ENCODE assay signal across 1 cellular context in the genomic region with DNA sequence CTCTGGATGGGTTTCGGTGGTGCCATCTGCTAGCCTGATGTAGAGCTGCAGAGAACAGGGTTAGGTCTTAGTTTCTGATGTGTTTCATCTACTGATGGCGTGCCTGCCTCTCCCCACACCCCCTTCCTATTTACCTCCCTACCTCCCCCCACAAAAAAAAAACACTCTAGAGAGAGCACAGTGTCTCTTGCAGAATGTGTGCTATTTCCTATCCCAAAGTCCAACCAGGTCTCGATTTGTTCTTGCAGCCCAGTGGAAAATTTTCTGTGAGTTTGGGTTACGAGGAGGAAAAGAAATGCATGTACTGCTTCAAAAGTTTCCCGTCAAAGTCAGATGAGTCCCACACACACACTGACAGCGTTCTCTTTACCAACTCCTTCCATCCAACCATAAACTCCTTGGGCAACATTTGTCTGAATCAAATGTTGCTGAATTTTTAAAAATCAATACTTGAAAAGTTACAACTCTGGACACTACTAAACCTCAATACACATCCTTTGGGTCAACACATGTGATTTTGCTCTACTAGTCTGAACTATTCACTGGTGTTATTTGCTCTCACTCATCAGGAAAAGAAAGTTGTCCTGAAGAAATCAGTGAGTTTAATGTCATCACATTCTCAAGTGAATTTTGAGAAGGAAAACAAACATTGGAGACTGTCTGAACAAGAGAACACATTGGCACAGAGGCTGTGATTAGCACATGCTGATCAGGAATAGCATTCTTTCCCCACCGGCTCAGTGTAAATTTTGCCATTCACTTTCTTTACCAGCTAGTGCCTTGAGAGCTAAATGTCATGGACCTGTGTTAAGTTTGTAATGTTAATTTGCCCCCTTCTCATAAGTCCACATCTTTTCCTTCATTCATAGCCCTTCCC.
A peak's percentile ranks its signal among the peaks of the same experiment; 100 is the strongest.
TF ChIP-seq lines count a peak whose summit lies in the region.

No MANE protein-coding gene starts in this region.

TF ChIP-seq in HepG2, 621 proteins besides CTCF, POLR2A, EP300 and RAD21 (continued from another document and continues in another):
- TF ChIP-seq ZNF460 (CRISPR knock-in tag; IDR thresholded peaks at IDR 0.05; ENCODE audit: borderline replicate concordance) (no peak), HDAC1 (CRISPR knock-in tag; IDR thresholded peaks at IDR 0.05) (peak; percentile 46; the same call in 1 of the 2 replicates), SNAI1 (CRISPR knock-in tag; IDR thresholded peaks at IDR 0.05; ENCODE audit: borderline replicate concordance) (no peak), ZBTB20 (CRISPR knock-in tag; IDR thresholded peaks at IDR 0.05; ENCODE audit: borderline replicate concordance, low read depth) (no peak), ZNF713 (CRISPR knock-in tag; IDR thresholded peaks at IDR 0.05) (no peak), ZBTB7A (CRISPR knock-in tag; IDR thresholded peaks at IDR 0.05) (no peak), ATF1 (CRISPR knock-in tag; IDR thresholded peaks at IDR 0.05) (peak; percentile 37), PLRG1 (conservative IDR thresholded peaks at IDR 0.05) (no peak), ASH2L (IDR thresholded peaks at IDR 0.05; ENCODE audit: insufficient read length, low read depth, low read length) (peak; percentile 53), HOXA3 (CRISPR knock-in tag; IDR thresholded peaks at IDR 0.05) (no peak), HNF4A (CRISPR knock-in tag; IDR thresholded peaks at IDR 0.05) (peak; percentile 56), PHF21A (CRISPR knock-in tag; IDR thresholded peaks at IDR 0.05) (peak; percentile 62), NFIC (IDR thresholded peaks at IDR 0.05; ENCODE audit: low read length) (peak; percentile 73; the same call in 1 of the 2 replicates), HDAC2 (CRISPR knock-in tag; IDR thresholded peaks at IDR 0.05) (peak; percentile 22; the same call in 1 of the 2 replicates), ZNF33A (CRISPR knock-in tag; IDR thresholded peaks at IDR 0.05; ENCODE audit: borderline replicate concordance) (no peak), ZNF660 (CRISPR knock-in tag; IDR thresholded peaks at IDR 0.05; ENCODE audit: borderline replicate concordance, low read depth) (no peak)
- TF ChIP-seq, protein P1, sequence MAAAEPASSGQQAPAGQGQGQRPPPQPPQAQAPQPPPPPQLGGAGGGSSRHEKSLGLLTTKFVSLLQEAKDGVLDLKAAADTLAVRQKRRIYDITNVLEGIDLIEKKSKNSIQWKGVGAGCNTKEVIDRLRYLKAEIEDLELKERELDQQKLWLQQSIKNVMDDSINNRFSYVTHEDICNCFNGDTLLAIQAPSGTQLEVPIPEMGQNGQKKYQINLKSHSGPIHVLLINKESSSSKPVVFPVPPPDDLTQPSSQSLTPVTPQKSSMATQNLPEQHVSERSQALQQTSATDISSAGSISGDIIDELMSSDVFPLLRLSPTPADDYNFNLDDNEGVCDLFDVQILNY (CRISPR knock-in tag; conservative IDR thresholded peaks at IDR 0.05), result no peak
- TF ChIP-seq, protein P2, sequence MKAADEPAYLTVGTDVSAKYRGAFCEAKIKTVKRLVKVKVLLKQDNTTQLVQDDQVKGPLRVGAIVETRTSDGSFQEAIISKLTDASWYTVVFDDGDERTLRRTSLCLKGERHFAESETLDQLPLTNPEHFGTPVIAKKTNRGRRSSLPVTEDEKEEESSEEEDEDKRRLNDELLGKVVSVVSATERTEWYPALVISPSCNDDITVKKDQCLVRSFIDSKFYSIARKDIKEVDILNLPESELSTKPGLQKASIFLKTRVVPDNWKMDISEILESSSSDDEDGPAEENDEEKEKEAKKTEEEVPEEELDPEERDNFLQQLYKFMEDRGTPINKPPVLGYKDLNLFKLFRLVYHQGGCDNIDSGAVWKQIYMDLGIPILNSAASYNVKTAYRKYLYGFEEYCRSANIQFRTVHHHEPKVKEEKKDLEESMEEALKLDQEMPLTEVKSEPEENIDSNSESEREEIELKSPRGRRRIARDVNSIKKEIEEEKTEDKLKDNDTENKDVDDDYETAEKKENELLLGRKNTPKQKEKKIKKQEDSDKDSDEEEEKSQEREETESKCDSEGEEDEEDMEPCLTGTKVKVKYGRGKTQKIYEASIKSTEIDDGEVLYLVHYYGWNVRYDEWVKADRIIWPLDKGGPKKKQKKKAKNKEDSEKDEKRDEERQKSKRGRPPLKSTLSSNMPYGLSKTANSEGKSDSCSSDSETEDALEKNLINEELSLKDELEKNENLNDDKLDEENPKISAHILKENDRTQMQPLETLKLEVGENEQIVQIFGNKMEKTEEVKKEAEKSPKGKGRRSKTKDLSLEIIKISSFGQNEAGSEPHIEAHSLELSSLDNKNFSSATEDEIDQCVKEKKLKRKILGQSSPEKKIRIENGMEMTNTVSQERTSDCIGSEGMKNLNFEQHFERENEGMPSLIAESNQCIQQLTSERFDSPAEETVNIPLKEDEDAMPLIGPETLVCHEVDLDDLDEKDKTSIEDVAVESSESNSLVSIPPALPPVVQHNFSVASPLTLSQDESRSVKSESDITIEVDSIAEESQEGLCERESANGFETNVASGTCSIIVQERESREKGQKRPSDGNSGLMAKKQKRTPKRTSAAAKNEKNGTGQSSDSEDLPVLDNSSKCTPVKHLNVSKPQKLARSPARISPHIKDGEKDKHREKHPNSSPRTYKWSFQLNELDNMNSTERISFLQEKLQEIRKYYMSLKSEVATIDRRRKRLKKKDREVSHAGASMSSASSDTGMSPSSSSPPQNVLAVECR (CRISPR knock-in tag; IDR thresholded peaks at IDR 0.05; ENCODE audit: borderline replicate concordance), result peak; percentile 35; the same call in 1 of the 2 replicates
- TF ChIP-seq, protein P3, sequence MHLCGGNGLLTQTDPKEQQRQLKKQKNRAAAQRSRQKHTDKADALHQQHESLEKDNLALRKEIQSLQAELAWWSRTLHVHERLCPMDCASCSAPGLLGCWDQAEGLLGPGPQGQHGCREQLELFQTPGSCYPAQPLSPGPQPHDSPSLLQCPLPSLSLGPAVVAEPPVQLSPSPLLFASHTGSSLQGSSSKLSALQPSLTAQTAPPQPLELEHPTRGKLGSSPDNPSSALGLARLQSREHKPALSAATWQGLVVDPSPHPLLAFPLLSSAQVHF (CRISPR knock-in tag; IDR thresholded peaks at IDR 0.05), result no peak
- TF ChIP-seq, protein P4, sequence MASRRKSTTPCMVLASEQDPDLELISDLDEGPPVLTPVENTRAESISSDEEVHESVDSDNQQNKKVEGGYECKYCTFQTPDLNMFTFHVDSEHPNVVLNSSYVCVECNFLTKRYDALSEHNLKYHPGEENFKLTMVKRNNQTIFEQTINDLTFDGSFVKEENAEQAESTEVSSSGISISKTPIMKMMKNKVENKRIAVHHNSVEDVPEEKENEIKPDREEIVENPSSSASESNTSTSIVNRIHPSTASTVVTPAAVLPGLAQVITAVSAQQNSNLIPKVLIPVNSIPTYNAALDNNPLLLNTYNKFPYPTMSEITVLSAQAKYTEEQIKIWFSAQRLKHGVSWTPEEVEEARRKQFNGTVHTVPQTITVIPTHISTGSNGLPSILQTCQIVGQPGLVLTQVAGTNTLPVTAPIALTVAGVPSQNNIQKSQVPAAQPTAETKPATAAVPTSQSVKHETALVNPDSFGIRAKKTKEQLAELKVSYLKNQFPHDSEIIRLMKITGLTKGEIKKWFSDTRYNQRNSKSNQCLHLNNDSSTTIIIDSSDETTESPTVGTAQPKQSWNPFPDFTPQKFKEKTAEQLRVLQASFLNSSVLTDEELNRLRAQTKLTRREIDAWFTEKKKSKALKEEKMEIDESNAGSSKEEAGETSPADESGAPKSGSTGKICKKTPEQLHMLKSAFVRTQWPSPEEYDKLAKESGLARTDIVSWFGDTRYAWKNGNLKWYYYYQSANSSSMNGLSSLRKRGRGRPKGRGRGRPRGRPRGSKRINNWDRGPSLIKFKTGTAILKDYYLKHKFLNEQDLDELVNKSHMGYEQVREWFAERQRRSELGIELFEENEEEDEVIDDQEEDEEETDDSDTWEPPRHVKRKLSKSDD (CRISPR knock-in tag; IDR thresholded peaks at IDR 0.05; ENCODE audit: low read depth), result no peak
- TF ChIP-seq, protein P5, sequence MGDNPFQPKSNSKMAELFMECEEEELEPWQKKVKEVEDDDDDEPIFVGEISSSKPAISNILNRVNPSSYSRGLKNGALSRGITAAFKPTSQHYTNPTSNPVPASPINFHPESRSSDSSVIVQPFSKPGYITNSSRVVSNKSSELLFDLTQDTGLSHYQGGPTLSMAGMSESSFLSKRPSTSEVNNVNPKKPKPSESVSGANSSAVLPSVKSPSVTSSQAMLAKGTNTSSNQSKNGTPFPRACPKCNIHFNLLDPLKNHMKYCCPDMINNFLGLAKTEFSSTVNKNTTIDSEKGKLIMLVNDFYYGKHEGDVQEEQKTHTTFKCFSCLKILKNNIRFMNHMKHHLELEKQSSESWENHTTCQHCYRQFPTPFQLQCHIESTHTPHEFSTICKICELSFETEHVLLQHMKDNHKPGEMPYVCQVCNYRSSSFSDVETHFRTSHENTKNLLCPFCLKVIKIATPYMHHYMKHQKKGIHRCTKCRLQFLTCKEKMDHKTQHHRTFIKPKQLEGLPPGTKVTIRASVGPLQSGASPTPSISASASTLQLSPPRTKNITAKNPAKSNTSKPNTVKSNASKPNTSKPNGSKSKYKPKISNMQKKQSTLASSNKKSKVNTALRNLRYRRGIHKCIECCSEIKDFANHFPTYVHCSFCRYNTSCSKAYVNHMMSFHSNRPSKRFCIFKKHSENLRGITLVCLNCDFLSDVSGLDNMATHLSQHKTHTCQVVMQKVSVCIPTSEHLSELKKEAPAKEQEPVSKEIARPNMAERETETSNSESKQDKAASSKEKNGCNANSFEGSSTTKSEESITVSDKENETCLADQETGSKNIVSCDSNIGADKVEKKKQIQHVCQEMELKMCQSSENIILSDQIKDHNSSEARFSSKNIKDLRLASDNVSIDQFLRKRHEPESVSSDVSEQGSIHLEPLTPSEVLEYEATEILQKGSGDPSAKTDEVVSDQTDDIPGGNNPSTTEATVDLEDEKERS (CRISPR knock-in tag; IDR thresholded peaks at IDR 0.05), result 0 out of 2 replicates have a peak, but pooled peaks have one; percentile 23
- TF ChIP-seq, protein P6, sequence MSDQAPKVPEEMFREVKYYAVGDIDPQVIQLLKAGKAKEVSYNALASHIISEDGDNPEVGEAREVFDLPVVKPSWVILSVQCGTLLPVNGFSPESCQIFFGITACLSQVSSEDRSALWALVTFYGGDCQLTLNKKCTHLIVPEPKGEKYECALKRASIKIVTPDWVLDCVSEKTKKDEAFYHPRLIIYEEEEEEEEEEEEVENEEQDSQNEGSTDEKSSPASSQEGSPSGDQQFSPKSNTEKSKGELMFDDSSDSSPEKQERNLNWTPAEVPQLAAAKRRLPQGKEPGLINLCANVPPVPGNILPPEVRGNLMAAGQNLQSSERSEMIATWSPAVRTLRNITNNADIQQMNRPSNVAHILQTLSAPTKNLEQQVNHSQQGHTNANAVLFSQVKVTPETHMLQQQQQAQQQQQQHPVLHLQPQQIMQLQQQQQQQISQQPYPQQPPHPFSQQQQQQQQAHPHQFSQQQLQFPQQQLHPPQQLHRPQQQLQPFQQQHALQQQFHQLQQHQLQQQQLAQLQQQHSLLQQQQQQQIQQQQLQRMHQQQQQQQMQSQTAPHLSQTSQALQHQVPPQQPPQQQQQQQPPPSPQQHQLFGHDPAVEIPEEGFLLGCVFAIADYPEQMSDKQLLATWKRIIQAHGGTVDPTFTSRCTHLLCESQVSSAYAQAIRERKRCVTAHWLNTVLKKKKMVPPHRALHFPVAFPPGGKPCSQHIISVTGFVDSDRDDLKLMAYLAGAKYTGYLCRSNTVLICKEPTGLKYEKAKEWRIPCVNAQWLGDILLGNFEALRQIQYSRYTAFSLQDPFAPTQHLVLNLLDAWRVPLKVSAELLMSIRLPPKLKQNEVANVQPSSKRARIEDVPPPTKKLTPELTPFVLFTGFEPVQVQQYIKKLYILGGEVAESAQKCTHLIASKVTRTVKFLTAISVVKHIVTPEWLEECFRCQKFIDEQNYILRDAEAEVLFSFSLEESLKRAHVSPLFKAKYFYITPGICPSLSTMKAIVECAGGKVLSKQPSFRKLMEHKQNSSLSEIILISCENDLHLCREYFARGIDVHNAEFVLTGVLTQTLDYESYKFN (CRISPR knock-in tag; conservative IDR thresholded peaks at IDR 0.05), result peak; percentile 92
- TF ChIP-seq, protein P7, sequence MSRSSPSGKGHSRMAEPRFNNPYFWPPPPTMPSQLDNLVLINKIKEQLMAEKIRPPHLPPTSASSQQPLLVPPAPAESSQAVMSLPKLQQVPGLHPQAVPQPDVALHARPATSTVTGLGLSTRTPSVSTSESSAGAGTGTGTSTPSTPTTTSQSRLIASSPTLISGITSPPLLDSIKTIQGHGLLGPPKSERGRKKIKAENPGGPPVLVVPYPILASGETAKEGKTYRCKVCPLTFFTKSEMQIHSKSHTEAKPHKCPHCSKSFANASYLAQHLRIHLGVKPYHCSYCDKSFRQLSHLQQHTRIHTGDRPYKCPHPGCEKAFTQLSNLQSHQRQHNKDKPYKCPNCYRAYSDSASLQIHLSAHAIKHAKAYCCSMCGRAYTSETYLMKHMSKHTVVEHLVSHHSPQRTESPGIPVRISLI (CRISPR knock-in tag; IDR thresholded peaks at IDR 0.05; ENCODE audit: borderline replicate concordance), result peak; percentile 93
